Comparison of ENCODE assay signal across 8 cellular contexts in the genomic region with DNA sequence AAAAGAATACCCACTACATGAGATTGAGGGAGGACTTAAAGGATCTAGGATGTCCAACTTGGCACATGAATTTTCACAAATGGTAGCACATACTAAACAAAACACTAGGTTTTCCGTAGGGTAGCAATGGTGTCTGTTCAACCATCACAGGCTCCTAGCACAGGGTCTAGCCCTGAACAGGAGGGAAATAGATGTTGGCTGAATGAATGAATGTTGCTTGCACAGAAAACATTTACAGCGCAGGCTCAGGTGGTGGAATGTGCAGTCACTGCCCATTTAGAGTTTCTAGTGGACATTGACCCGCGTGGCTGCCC. TPM values are rescaled to one million over a fixed set of nuclear protein-coding genes. Genes with fewer than 3 reads are reported as not detected.
DNase-seq lines count a peak whose midpoint lies in the region; ATAC-seq and TF ChIP-seq lines count a peak whose summit lies in the region.

No MANE protein-coding gene starts in this region.

- peaks cover 14% of the 10 kb centered on the region for H3K9me3 Mint-ChIP-seq in glutamatergic neuron (ENCODE audit: unreplicated experiment)
- no peaks in the 10 kb centered on the region for H3K9me3 Mint-ChIP-seq in stimulated activated naive CD8-positive, alpha-beta T cell treated with anti-CD3 and anti-CD28 coated beads, Interleukin-15, amount 100 ng/mL, for 72 hours

- TF ChIP-seq CTCF in glutamatergic neuron (IDR thresholded peaks at IDR 0.05; ENCODE audit: partially characterized antibody, unreplicated experiment), result no peak

- peak overlapping the region; percentile 55 for H3K4me3 ChIP-seq in SJSA1

- peaks cover 29% of the 10 kb centered on the region for H3K4me1 Mint-ChIP-seq in glutamatergic neuron (ENCODE audit: low read depth, unreplicated experiment)
- H3K4me1 Mint-ChIP-seq in stimulated activated naive CD8-positive, alpha-beta T cell treated with anti-CD3 and anti-CD28 coated beads, Interleukin-15, amount 100 ng/mL, for 72 hours, result peaks cover 33% of the 10 kb centered on the region

- peaks cover 20% of the 10 kb centered on the region for H3K4me1 ChIP-seq in SJSA1 (replicated peaks)

- peaks cover 8% of the 10 kb centered on the region for H3K27me3 Mint-ChIP-seq in glutamatergic neuron (ENCODE audit: unreplicated experiment)
- H3K27me3 Mint-ChIP-seq in stimulated activated naive CD8-positive, alpha-beta T cell treated with anti-CD3 and anti-CD28 coated beads, Interleukin-15, amount 100 ng/mL, for 72 hours, result no peaks in the 10 kb centered on the region

- DNase-seq in SJSA1 (ENCODE audit: low read depth in 1 of 2, low spot score in 2 of 2) (no peak), glutamatergic neuron (no peak), NOMO-1 treated with dmso at 0.1 percent for 144 hours (lab: John Stamatoyannopoulos, UW; ENCODE audit: unreplicated experiment) (no peak), NCI-H748 (lab: John Stamatoyannopoulos, UW; ENCODE audit: unreplicated experiment) (no peak)
- DNase-seq in stimulated activated naive CD8-positive, alpha-beta T cell treated with anti-CD3 and anti-CD28 coated beads, Interleukin-15, amount 100 ng/mL, for 72 hours, result no peak
- no peak for DNase-seq in activated CD8-positive, alpha-beta memory T cell treated with anti-CD3 and anti-CD28 coated beads, Interleukin-2, amount 50 U/mL, for 48 hours

- no peaks in the 10 kb centered on the region for H3K36me3 Mint-ChIP-seq in glutamatergic neuron (ENCODE audit: unreplicated experiment)

- H3K9me3 ChIP-seq in SJSA1 (replicated peaks), result no peaks in the 10 kb centered on the region

- H3K4me3 Mint-ChIP-seq in glutamatergic neuron (ENCODE audit: unreplicated experiment), result peak overlapping the region; percentile 90
- H3K4me3 Mint-ChIP-seq in stimulated activated naive CD8-positive, alpha-beta T cell treated with anti-CD3 and anti-CD28 coated beads, Interleukin-15, amount 100 ng/mL, for 72 hours, result peak overlapping the region; percentile 86 to 99

- H3K36me3 ChIP-seq in SJSA1, result peaks cover 5% of the 10 kb centered on the region

- no peaks in the 10 kb centered on the region for H3K27me3 ChIP-seq in SJSA1 (replicated peaks)

- no peak overlapping the region for H3K27ac ChIP-seq in SJSA1

- peak overlapping the region; percentile 96 for H3K27ac Mint-ChIP-seq in glutamatergic neuron (ENCODE audit: unreplicated experiment)
- H3K27ac Mint-ChIP-seq in stimulated activated naive CD8-positive, alpha-beta T cell treated with anti-CD3 and anti-CD28 coated beads, Interleukin-15, amount 100 ng/mL, for 72 hours, result peak overlapping the region in 1 of 2 donors; percentile 98

- ATAC-seq in GM18861 (IDR thresholded peaks at IDR 0.05; ENCODE audit: unreplicated experiment) (peak; percentile 5), HG02610 (IDR thresholded peaks at IDR 0.05; ENCODE audit: unreplicated experiment) (peak; percentile 11)
- peak; percentile 13 for ATAC-seq in stimulated activated naive CD8-positive, alpha-beta T cell treated with anti-CD3 and anti-CD28 coated beads, Interleukin-15, amount 100 ng/mL, for 72 hours

RNA-seq across cellular contexts. Expression of gene MYCBP2, which starts 1.9 kb away (rescaled TPM):
- 53.2 and 68.7 TPM in 2 replicates for total RNA-seq in SJSA1 (2014; rRNA removed; shearing (Covaris generic))
- total RNA-seq in glutamatergic neuron (ENCODE audit: unreplicated experiment), result 233 TPM
